Comparison of ENCODE assay signal across 17 cellular contexts in genomic region chr14:93954516-93954830, GRCh38. TPM values are rescaled to one million over a fixed set of nuclear protein-coding genes. Genes with fewer than 3 reads are reported as not detected.
A peak's percentile ranks its signal among the peaks of the same experiment; 100 is the strongest.
DNase-seq lines count a peak whose midpoint lies in the region; ATAC-seq and TF ChIP-seq lines count a peak whose summit lies in the region.
"Had no signal": no experiment of that assay in that cellular context is flagged by ENCODE, and none has a peak within 500 bp of the region (broad histone marks: within the 10 kb centered on the region; RNA-seq: fewer than 3 reads in every experiment).

No MANE protein-coding gene starts in this region.

- TF ChIP-seq CTCF in heart left ventricle (IDR thresholded peaks at IDR 0.05) = no peak
- TF ChIP-seq CTCF in glutamatergic neuron (IDR thresholded peaks at IDR 0.05; ENCODE audit: partially characterized antibody, unreplicated experiment) = no peak
- TF ChIP-seq CTCF in stomach (IDR thresholded peaks at IDR 0.05) = no peak
- no peak for TF ChIP-seq CTCF in type B pancreatic cell (conservative IDR thresholded peaks at IDR 0.05)

- H3K4me3 Mint-ChIP-seq in T-helper 17 cell (peak overlapping the region; percentile 89), glutamatergic neuron (ENCODE audit: unreplicated experiment) (peak overlapping the region; percentile 23), type B pancreatic cell (no peak overlapping the region)

- H3K9me3 Mint-ChIP-seq in glutamatergic neuron (ENCODE audit: unreplicated experiment) (peaks cover 11% of the 10 kb centered on the region), type B pancreatic cell (no peaks in the 10 kb centered on the region)

- DNase-seq in heart left ventricle = peak in 1 of 5 donors; percentile 16
- no peak for DNase-seq in cardiac septum (ENCODE audit: low spot score)
- DNase-seq in T-helper 17 cell = no peak
- no peak for DNase-seq in glutamatergic neuron
- no peak for DNase-seq in stomach
- no peak for DNase-seq in type B pancreatic cell (ENCODE audit: extremely low spot score, unreplicated experiment)
- no peak for DNase-seq in NCI-H1105 (lab: John Stamatoyannopoulos, UW)
- DNase-seq: aorta, DMS79, NCI-H1436 treated with DMSO at 0.1 percent for 48 hours, NCI-H510A, uterus had no signal

- TF ChIP-seq POLR2A in heart left ventricle (IDR thresholded peaks at IDR 0.05) (no peak), stomach (IDR thresholded peaks at IDR 0.05) (no peak)

- peak overlapping the region in 1 of 12 donors; percentile 49 for H3K4me3 ChIP-seq in heart left ventricle
- peak overlapping the region in 2 of 4 donors; percentile 2 to 3 for H3K4me3 ChIP-seq in stomach
- H3K4me3 ChIP-seq: mucosa of descending colon, uterus had no signal

- ATAC-seq in heart left ventricle = no peak
- no peak for ATAC-seq in T-helper 17 cell
- ATAC-seq in HG02571 (IDR thresholded peaks at IDR 0.05; ENCODE audit: unreplicated experiment) = no peak

- H3K36me3 Mint-ChIP-seq in T-helper 17 cell (ENCODE audit: low read depth) (no peaks in the 10 kb centered on the region), glutamatergic neuron (ENCODE audit: unreplicated experiment) (no peaks in the 10 kb centered on the region), type B pancreatic cell (no peaks in the 10 kb centered on the region)

- H3K27ac Mint-ChIP-seq in T-helper 17 cell (peak overlapping the region; percentile 99), glutamatergic neuron (ENCODE audit: unreplicated experiment) (no peak overlapping the region), type B pancreatic cell (no peak overlapping the region)

- TF ChIP-seq EP300 in stomach (IDR thresholded peaks at IDR 0.05) = no peak

- intact Hi-C loops in heart left ventricle (cut with DNase I) = loop anchor here in 2 of 10 donors (5.0 to 10.0 kb wide), 2 partner anchors 43 to 180 kb away; partner anchors contain the start of gene CCDC197 (in 1 of the 2)
- intact Hi-C loops in cardiac septum (cut with DNase I) = no loop called here
- intact Hi-C loops in stomach (cut with DNase I; ENCODE audit: low total_unique reads) = no loop called here

- no peaks in the 10 kb centered on the region for H3K9me3 ChIP-seq in heart left ventricle
- H3K9me3 ChIP-seq in T-helper 17 cell (ENCODE audit: control insufficient read depth, low read length, poor library complexity, severe bottlenecking) = no peaks in the 10 kb centered on the region
- no peaks in the 10 kb centered on the region for H3K9me3 ChIP-seq in stomach
- H3K9me3 ChIP-seq: mucosa of descending colon, uterus had no signal

- peaks cover 0 to 59% (median 40%) of the 10 kb centered on the region in 9 donors for H3K36me3 ChIP-seq in heart left ventricle
- H3K36me3 ChIP-seq in stomach = peaks cover 0 to 19% (median 6%) of the 10 kb centered on the region in 4 donors
- H3K36me3 ChIP-seq: uterus had no signal

- 53 to 82% (median 57%) methylated on average over 1 to 4 of the region's 4 CpGs for WGBS in heart left ventricle, 4 donors
- 72 to 91% (median 85%) methylated on average over 3 to 4 of the region's 4 CpGs for WGBS in stomach, 5 donors

- H3K27ac ChIP-seq in heart left ventricle (peak overlapping the region in 10 of 12 donors; percentile 14 to 90 (median 77)), stomach (peak overlapping the region in 4 of 5 donors; percentile 67 to 80 (median 74))
- H3K27ac ChIP-seq: uterus had no signal

- H3K4me1 Mint-ChIP-seq in T-helper 17 cell (peaks cover 53% of the 10 kb centered on the region), glutamatergic neuron (ENCODE audit: low read depth, unreplicated experiment) (peaks cover 44% of the 10 kb centered on the region), type B pancreatic cell (ENCODE audit: unreplicated experiment) (peaks cover 16% of the 10 kb centered on the region)

- H3K27me3 Mint-ChIP-seq in T-helper 17 cell = no peaks in the 10 kb centered on the region
- peaks cover 17% of the 10 kb centered on the region for H3K27me3 Mint-ChIP-seq in glutamatergic neuron (ENCODE audit: unreplicated experiment)
- no peaks in the 10 kb centered on the region for H3K27me3 Mint-ChIP-seq in type B pancreatic cell

- H3K27me3 ChIP-seq in heart left ventricle (no peaks in the 10 kb centered on the region), stomach (no peaks in the 10 kb centered on the region)
- H3K27me3 ChIP-seq: uterus had no signal

- H3K4me1 ChIP-seq in heart left ventricle (peaks cover 3 to 83% (median 42%) of the 10 kb centered on the region in 12 donors), stomach (peaks cover 35 to 80% (median 57%) of the 10 kb centered on the region in 4 donors)
- H3K4me1 ChIP-seq: uterus had no signal

RNA-seq across cellular contexts. Expression of gene ASB2, which starts 21.9 kb away (rescaled TPM):
- total RNA-seq in heart left ventricle = 100 to 1,000 TPM in 8 of 9 donors, 10 to 100 TPM in 1; 95.8 to 411 (median 166) TPM
- 100 to 1,000 TPM in 1 of 2 donors, 10 to 100 TPM in 1; 22.4 to 289 TPM for polyA plus RNA-seq in heart left ventricle
- 156 TPM for total RNA-seq in cardiac septum
- total RNA-seq in T-helper 17 cell = 1 to 10 TPM; 2.3 to 6.5 TPM
- total RNA-seq in glutamatergic neuron (ENCODE audit: unreplicated experiment) = 16.6 TPM
- total RNA-seq in stomach = 100 to 1,000 TPM in 1 of 5 donors, 10 to 100 TPM in 3, 1 to 10 TPM in 1; 9.6 to 199 (median 34.8) TPM
- polyA plus RNA-seq in stomach = 10 to 100 TPM in 1 of 3 donors, 1 to 10 TPM in 2; 2.0 to 17.1 (median 2.2) TPM
- total RNA-seq in type B pancreatic cell (ENCODE audit: low replicate concordance) = 0.21 and 0.60 TPM in 2 replicates
- total RNA-seq: dermis microvascular lymphatic vessel endothelial cell had no signal

RNA-seq across cellular contexts. Expression of gene FAM181A, which starts 27.3 kb away (rescaled TPM):
- total RNA-seq in heart left ventricle (not detected), cardiac septum (not detected), T-helper 17 cell (not detected), glutamatergic neuron (ENCODE audit: unreplicated experiment) (not detected), stomach (not detected), type B pancreatic cell (ENCODE audit: low replicate concordance) (1.2 TPM in 1 of 2 replicates, not detected in the other)
- polyA plus RNA-seq in heart left ventricle (not detected), stomach (not detected)
- total RNA-seq: aorta, dermis microvascular lymphatic vessel endothelial cell, fibroblast of villous mesenchyme, mucosa of descending colon, posterior vena cava had no signal
- polyA plus RNA-seq: aorta had no signal

RNA-seq across cellular contexts. Expression of gene CCDC197, which starts 42.6 kb away (rescaled TPM):
- total RNA-seq in heart left ventricle = 1 to 10 TPM in 3 of 9 donors, under 1 TPM in 3, not detected in 3; 0.26 to 1.4 (median 0.95) TPM
- under 1 TPM in 1 of 2 donors, not detected in 1; 0.23 TPM for polyA plus RNA-seq in heart left ventricle
- 3.4 TPM for total RNA-seq in cardiac septum
- total RNA-seq in T-helper 17 cell = not detected
- not detected for total RNA-seq in glutamatergic neuron (ENCODE audit: unreplicated experiment)
- total RNA-seq in stomach = not detected
- not detected for polyA plus RNA-seq in stomach
- not detected in 2 replicates for total RNA-seq in type B pancreatic cell (ENCODE audit: low replicate concordance)
- total RNA-seq: dermis microvascular lymphatic vessel endothelial cell, fibroblast of villous mesenchyme, mucosa of descending colon, posterior vena cava, uterus had no signal
- polyA plus RNA-seq: aorta had no signal
